Comparison of ENCODE assay signal across 3 cellular contexts in the genomic region with DNA sequence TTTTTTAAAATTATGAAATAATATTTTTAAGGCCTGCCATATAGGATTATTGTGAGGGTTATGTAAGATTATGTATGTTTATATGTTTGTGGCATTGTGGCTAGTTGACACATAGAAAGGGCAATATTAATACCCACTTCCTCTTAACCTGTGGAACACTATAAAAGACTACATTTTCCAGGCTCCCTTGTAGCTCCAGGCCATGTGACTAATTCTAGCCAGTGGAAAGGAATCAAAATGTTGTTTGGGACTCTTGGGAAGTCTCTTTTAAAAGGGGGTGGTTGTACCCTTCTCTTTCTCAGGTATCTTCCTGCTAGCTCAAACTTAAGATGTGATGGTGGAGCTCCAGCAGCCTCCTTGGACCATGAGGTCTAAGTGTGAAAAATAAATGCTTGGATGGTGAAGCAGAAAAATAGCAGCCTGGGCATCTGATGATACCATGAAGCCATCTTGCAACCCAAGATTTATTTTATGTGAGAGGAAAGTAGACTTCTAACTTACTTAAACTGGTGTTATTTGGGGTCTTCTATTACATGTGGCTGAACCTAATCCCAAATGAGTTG.
TF ChIP-seq lines count a peak whose summit lies in the region.

No MANE protein-coding gene starts in this region.

TF ChIP-seq in Ishikawa, 13 proteins besides CTCF, POLR2A, EP300 and RAD21:
- no peak for TF ChIP-seq FOXM1 (IDR thresholded peaks at IDR 0.05; ENCODE audit: borderline replicate concordance, low read depth)
- TF ChIP-seq, protein P1, sequence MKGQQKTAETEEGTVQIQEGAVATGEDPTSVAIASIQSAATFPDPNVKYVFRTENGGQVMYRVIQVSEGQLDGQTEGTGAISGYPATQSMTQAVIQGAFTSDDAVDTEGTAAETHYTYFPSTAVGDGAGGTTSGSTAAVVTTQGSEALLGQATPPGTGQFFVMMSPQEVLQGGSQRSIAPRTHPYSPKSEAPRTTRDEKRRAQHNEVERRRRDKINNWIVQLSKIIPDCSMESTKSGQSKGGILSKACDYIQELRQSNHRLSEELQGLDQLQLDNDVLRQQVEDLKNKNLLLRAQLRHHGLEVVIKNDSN (IDR thresholded peaks at IDR 0.05), result peak; percentile 61
- TF ChIP-seq TEAD4 (IDR thresholded peaks at IDR 0.05), result no peak
- no peak for TF ChIP-seq NFIC (IDR thresholded peaks at IDR 0.05)
- no peak for TF ChIP-seq CREB1 (IDR thresholded peaks at IDR 0.05; ENCODE audit: low read depth)
- no peak for TF ChIP-seq ZBTB7A (IDR thresholded peaks at IDR 0.05; ENCODE audit: low read depth)

TF ChIP-seq in H1, 55 proteins besides CTCF, POLR2A, EP300 and RAD21:
- TF ChIP-seq KDM1A (IDR thresholded peaks at IDR 0.05; ENCODE audit: borderline replicate concordance, low read length) (peak; percentile 60), SP4 (IDR thresholded peaks at IDR 0.05; ENCODE audit: low read length) (no peak), USF2 (IDR thresholded peaks at IDR 0.05; ENCODE audit: low read length) (no peak), POLR2AphosphoS5 (IDR thresholded peaks at IDR 0.05; ENCODE audit: low read depth, low read length) (no peak), CHD2 (IDR thresholded peaks at IDR 0.05; ENCODE audit: low read length) (no peak), KDM5A (IDR thresholded peaks at IDR 0.05; ENCODE audit: low read length) (no peak)

TF ChIP-seq in GM12891, 5 proteins besides CTCF, POLR2A, EP300 and RAD21:
- no peak for TF ChIP-seq PAX5 (IDR thresholded peaks at IDR 0.05; ENCODE audit: insufficient read depth, low read length, severe bottlenecking)
- no peak for TF ChIP-seq SPI1 (IDR thresholded peaks at IDR 0.05; ENCODE audit: low read depth, low read length)
- no peak for TF ChIP-seq POU2F2 (IDR thresholded peaks at IDR 0.05; ENCODE audit: low read depth, low read length)
- TF ChIP-seq POLR2AphosphoS5 (IDR thresholded peaks at IDR 0.05; ENCODE audit: low read depth, low read length), result no peak
- TF ChIP-seq TAF1 (IDR thresholded peaks at IDR 0.05; ENCODE audit: low read depth, low read length), result no peak
TF ChIP-seq in GM12891: peak in this region for 0.
